ENCODE assay signal across 24 cellular contexts in the genomic region with DNA sequence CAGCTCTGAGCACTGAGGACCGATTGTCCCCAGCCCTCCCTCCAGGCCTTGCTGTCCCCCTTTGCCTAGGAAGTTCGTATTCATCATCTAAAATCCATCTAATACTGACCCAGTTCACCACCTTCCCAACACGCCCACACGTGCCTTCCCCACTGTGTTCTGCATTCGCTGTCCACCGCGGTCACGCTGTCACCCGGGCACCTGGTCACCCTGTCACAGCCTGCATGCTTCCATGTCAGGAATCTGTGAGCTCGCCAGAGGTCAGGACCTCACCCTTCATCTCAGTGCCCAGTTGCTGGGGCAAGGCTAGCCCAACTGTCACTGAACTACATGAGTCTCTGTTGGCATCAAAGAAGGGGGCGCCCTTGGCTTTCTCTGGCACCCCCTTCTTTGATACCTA.
"Had no signal": no experiment of that assay in that cellular context is flagged by ENCODE, and none has a peak within 500 bp of the region (broad histone marks: within the 10 kb centered on the region; RNA-seq: fewer than 3 reads in every experiment).

No MANE protein-coding gene starts in this region.

- H3K4me3 Mint-ChIP-seq: dendritic cell treated with granulocyte-macrophage colony-stimulating factor and Interleukin-4, amounts not matched to agents 40 ng/mL and 50 ng/mL, for 4 days; effector memory CD8-positive, alpha-beta T cell; endodermal cell; mesothelial cell of epicardium had no signal

- H3K27ac Mint-ChIP-seq: dendritic cell treated with granulocyte-macrophage colony-stimulating factor and Interleukin-4, amounts not matched to agents 40 ng/mL and 50 ng/mL, for 4 days; effector memory CD8-positive, alpha-beta T cell; endodermal cell; mesothelial cell of epicardium had no signal

- FAIRE-seq: endometrium, frontal cortex, islet of Langerhans, keratinocyte had no signal

- H3K27me3 Mint-ChIP-seq: dendritic cell treated with granulocyte-macrophage colony-stimulating factor and Interleukin-4, amounts not matched to agents 40 ng/mL and 50 ng/mL, for 4 days had no signal

- H3K27ac ChIP-seq: colonic mucosa, epithelial cell of prostate, foreskin keratinocyte, gastroesophageal sphincter, heart left ventricle, left ventricle myocardium inferior, lower lobe of right lung had no signal

- H3K4me3 ChIP-seq: colonic mucosa, gastroesophageal sphincter, heart left ventricle, left ventricle myocardium inferior, lower lobe of right lung, mucosa of descending colon had no signal

- H3K36me3 Mint-ChIP-seq: mesothelial cell of epicardium had no signal

- ATAC-seq: effector memory CD8-positive, alpha-beta T cell; esophagus mucosa; foreskin keratinocyte; gastroesophageal sphincter; heart left ventricle; left colon; left lobe of liver; lower lobe of right lung; mucosa of descending colon had no signal

- H3K4me1 ChIP-seq: colonic mucosa, foreskin keratinocyte, gastroesophageal sphincter, heart left ventricle, left ventricle myocardium inferior, lower lobe of right lung had no signal

- H3K4me1 Mint-ChIP-seq: endodermal cell, mesothelial cell of epicardium had no signal

- H3K9me3 Mint-ChIP-seq: dendritic cell treated with granulocyte-macrophage colony-stimulating factor and Interleukin-4, amounts not matched to agents 40 ng/mL and 50 ng/mL, for 4 days; effector memory CD8-positive, alpha-beta T cell had no signal

- H3K36me3 ChIP-seq: colonic mucosa, gastroesophageal sphincter, heart left ventricle, left ventricle myocardium inferior, lower lobe of right lung had no signal

- DNase-seq: colonic mucosa; cortex of kidney; effector CD8-positive, alpha-beta T cell; effector memory CD8-positive, alpha-beta T cell; endodermal cell; erythroblast; foreskin keratinocyte; heart left ventricle; hippocampal formation; left colon; left ventricle myocardium inferior; lower lobe of right lung; mesenchymal stem cell; mucosa of descending colon had no signal

- H3K27me3 ChIP-seq: colonic mucosa, foreskin keratinocyte, gastroesophageal sphincter had no signal

- H3K9me3 ChIP-seq: colonic mucosa, lower lobe of right lung, mucosa of descending colon had no signal
